ENCODE assay signal across 12 cellular contexts in the genomic region with DNA sequence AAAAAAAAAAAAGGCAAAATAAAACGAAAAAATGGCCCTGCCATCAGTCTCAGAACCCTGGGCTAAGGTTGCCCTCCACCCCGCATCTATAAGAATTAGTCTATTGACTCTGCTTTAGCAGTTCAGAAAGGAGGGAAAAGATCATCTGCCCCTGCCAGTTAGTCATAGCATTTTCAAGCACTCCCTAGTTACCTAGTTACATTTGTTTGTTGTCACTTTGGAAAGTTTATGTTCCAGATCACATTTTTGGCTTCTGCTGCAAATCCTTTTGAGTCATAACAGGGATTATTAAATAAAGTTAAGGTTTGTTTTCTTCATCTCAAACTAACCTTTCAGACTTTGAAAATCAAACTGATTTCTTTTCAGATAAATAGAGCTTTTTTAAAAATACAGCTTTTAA. TPM values are rescaled to one million over a fixed set of nuclear protein-coding genes. Genes with fewer than 3 reads are reported as not detected.
A peak's percentile ranks its signal among the peaks of the same experiment; 100 is the strongest.
DNase-seq lines count a peak whose midpoint lies in the region; ATAC-seq and TF ChIP-seq lines count a peak whose summit lies in the region.
"Had no signal": no experiment of that assay in that cellular context is flagged by ENCODE, and none has a peak within 500 bp of the region (broad histone marks: within the 10 kb centered on the region; RNA-seq: fewer than 3 reads in every experiment).

No MANE protein-coding gene starts in this region.

- dilution Hi-C loops in mammary epithelial cell (cut with HindIII; ENCODE audit: low sequenced_read_pairs), result no loop called here

- H3K9me3 Mint-ChIP-seq in activated CD4-positive, alpha-beta memory T cell treated with anti-CD3 and anti-CD28 coated beads for 36 hours, result no peaks in the 10 kb centered on the region
- H3K9me3 Mint-ChIP-seq in activated CD4-positive, alpha-beta memory T cell treated with anti-CD3 and anti-CD28 coated beads, Interleukin-2, amount 10 ng/mL, durations not matched to agents 7 days and 5 days, result no peaks in the 10 kb centered on the region

- H3K27ac ChIP-seq in mammary epithelial cell (ENCODE audit: insufficient read depth, low read depth, low read length), result peak overlapping the region; percentile 16
- H3K27ac ChIP-seq in upper lobe of right lung, result peak overlapping the region; percentile 8
- H3K27ac ChIP-seq: BLaER1 treated with 17β-estradiol and CSF1 and Interleukin-3, amounts not matched to agents 10 nM and 100 nM had no signal

- no peak overlapping the region for H3K4me3 ChIP-seq in mammary epithelial cell (replicated peaks in 1 of 3; ENCODE audit: insufficient read depth in 1 of 3, low read depth in 2 of 3, low read length in 3 of 3)
- no peak overlapping the region for H3K4me3 ChIP-seq in upper lobe of right lung
- H3K4me3 ChIP-seq: BLaER1 treated with 17β-estradiol and CSF1 and Interleukin-3, amounts not matched to agents 10 nM and 100 nM had no signal

- no peak overlapping the region for H3K4me2 ChIP-seq in mammary epithelial cell (ENCODE audit: insufficient read depth, low read depth, low read length)
- H3K4me2 ChIP-seq: BLaER1 treated with 17β-estradiol and CSF1 and Interleukin-3, amounts not matched to agents 10 nM and 100 nM had no signal

- no peaks in the 10 kb centered on the region for H3K4me1 Mint-ChIP-seq in activated CD4-positive, alpha-beta memory T cell treated with anti-CD3 and anti-CD28 coated beads for 36 hours (ENCODE audit: low read depth)
- H3K4me1 Mint-ChIP-seq in activated CD4-positive, alpha-beta memory T cell treated with anti-CD3 and anti-CD28 coated beads, Interleukin-2, amount 10 ng/mL, durations not matched to agents 7 days and 5 days, result peaks cover 11% of the 10 kb centered on the region

- POLR2A ChIA-PET in activated CD4-positive, alpha-beta memory T cell treated with anti-CD3 and anti-CD28 coated beads for 36 hours (lab: Charles Lee), result interaction anchor here (1.5 kb wide), 1 partner anchor 10 kb away, joined by 5 read pairs; no protein-coding TSS in a partner anchor
- POLR2A ChIA-PET in activated CD4-positive, alpha-beta memory T cell treated with anti-CD3 and anti-CD28 coated beads, Interleukin-2, amount 10 ng/mL, durations not matched to agents 7 days and 5 days (lab: Charles Lee), result interaction anchor here (0.9 kb wide), 1 partner anchor 135 kb away, joined by 3 read pairs; no protein-coding TSS in a partner anchor

- ATAC-seq in left colon, result peak; percentile 15
- ATAC-seq in upper lobe of right lung, result peak; percentile 51

- BruUV-seq in mammary epithelial cell (replicated peaks; lab: Mats Ljungman, UMichigan), result no TSS peak

- H3K4me1 ChIP-seq in mammary epithelial cell (ENCODE audit: insufficient read depth, low read length) (peaks cover 11% of the 10 kb centered on the region), upper lobe of right lung (no peaks in the 10 kb centered on the region)

- H3K27me3 ChIP-seq in mammary epithelial cell (ENCODE audit: insufficient read depth, low read length) (no peaks in the 10 kb centered on the region), upper lobe of right lung (no peaks in the 10 kb centered on the region)
- H3K27me3 ChIP-seq: BLaER1 treated with 17β-estradiol and CSF1 and Interleukin-3, amounts not matched to agents 10 nM and 100 nM had no signal

- H3K36me3 ChIP-seq in mammary epithelial cell (ENCODE audit: insufficient read depth, low read length) (peaks cover 28% of the 10 kb centered on the region), upper lobe of right lung (peaks cover 66% of the 10 kb centered on the region)

- in situ Hi-C loops in mammary epithelial cell (cut with MboI; ENCODE audit: low sequenced_read_pairs in 2 of 2), result no loop called here

- no peak overlapping the region for H3K9ac ChIP-seq in mammary epithelial cell (ENCODE audit: insufficient read depth, low read length)
- H3K9ac ChIP-seq: BLaER1 treated with 17β-estradiol and CSF1 and Interleukin-3, amounts not matched to agents 10 nM and 100 nM had no signal

- no peak overlapping the region for H2AFZ ChIP-seq in mammary epithelial cell (ENCODE audit: low read depth, low read length)

- H3K4me3 Mint-ChIP-seq in activated CD4-positive, alpha-beta memory T cell treated with anti-CD3 and anti-CD28 coated beads for 36 hours, result no peak overlapping the region
- no peak overlapping the region for H3K4me3 Mint-ChIP-seq in activated CD4-positive, alpha-beta memory T cell treated with anti-CD3 and anti-CD28 coated beads, Interleukin-2, amount 10 ng/mL, durations not matched to agents 7 days and 5 days

- H4K20me1 ChIP-seq in mammary epithelial cell (ENCODE audit: insufficient read depth, low read length), result no peaks in the 10 kb centered on the region

- H3K9me3 ChIP-seq in mammary epithelial cell (replicated peaks; ENCODE audit: insufficient read depth, low read length) (no peaks in the 10 kb centered on the region), upper lobe of right lung (no peaks in the 10 kb centered on the region)

- intact Hi-C loops in activated CD4-positive, alpha-beta memory T cell treated with anti-CD3 and anti-CD28 coated beads for 36 hours (cut with micrococcal nuclease), result no loop called here
- intact Hi-C loops in mammary epithelial cell (cut with micrococcal nuclease), result no loop called here
- intact Hi-C loops in left colon (cut with DNase I, micrococcal nuclease), result no loop called here
- intact Hi-C loops in upper lobe of right lung (cut with DNase I), result no loop called here

- DNase-seq in activated CD4-positive, alpha-beta memory T cell treated with anti-CD3 and anti-CD28 coated beads for 36 hours, result no peak
- DNase-seq in activated CD4-positive, alpha-beta memory T cell treated with anti-CD3 and anti-CD28 coated beads, Interleukin-2, amount 10 ng/mL, durations not matched to agents 7 days and 5 days, result no peak
- DNase-seq in mammary epithelial cell, result peak; percentile 65
- no peak for DNase-seq in left colon
- DNase-seq in upper lobe of right lung, result no peak
- no peak for DNase-seq in NCI-H345 treated with DMSO at 0.1 percent for 48 hours (lab: John Stamatoyannopoulos, UW; ENCODE audit: unreplicated experiment)
- no peak for DNase-seq in NCI-H1694 treated with DMSO at 0.1 percent for 48 hours (lab: John Stamatoyannopoulos, UW)
- DNase-seq in NCI-H510A treated with DMSO at 0.1 percent for 48 hours (lab: John Stamatoyannopoulos, UW), result no peak
- DNase-seq: left cardiac atrium, NCI-H2029, T1000 had no signal

- CTCF ChIA-PET in activated CD4-positive, alpha-beta memory T cell treated with anti-CD3 and anti-CD28 coated beads for 36 hours (lab: Charles Lee), result interaction anchor here (0.7 to 2.3 kb wide), 3 partner anchors 12 to 32 kb away, joined by 3 to 15 read pairs (median 3); no protein-coding TSS in a partner anchor
- CTCF ChIA-PET in activated CD4-positive, alpha-beta memory T cell treated with anti-CD3 and anti-CD28 coated beads, Interleukin-2, amount 10 ng/mL, durations not matched to agents 7 days and 5 days (lab: Charles Lee), result no interaction called here
- CTCF ChIA-PET in mammary epithelial cell (lab: Charles Lee; ENCODE audit: low non-redundant PET), result no interaction called here

- no peak for TF ChIP-seq CTCF in mammary epithelial cell (conservative IDR thresholded peaks at IDR 0.05 in 1 of 2, IDR thresholded peaks at IDR 0.05 in 1 of 2; ENCODE audit: extremely low read depth in 1 of 2, insufficient read depth in 1 of 2, low read depth in 1 of 2, low read length in 2 of 2)
- no peak for TF ChIP-seq CTCF in upper lobe of right lung (IDR thresholded peaks at IDR 0.05)

- H3K36me3 Mint-ChIP-seq in activated CD4-positive, alpha-beta memory T cell treated with anti-CD3 and anti-CD28 coated beads for 36 hours, result peaks cover 40% of the 10 kb centered on the region
- H3K36me3 Mint-ChIP-seq in activated CD4-positive, alpha-beta memory T cell treated with anti-CD3 and anti-CD28 coated beads, Interleukin-2, amount 10 ng/mL, durations not matched to agents 7 days and 5 days (ENCODE audit: low read depth), result peaks cover 54% of the 10 kb centered on the region

- H3K27ac Mint-ChIP-seq in activated CD4-positive, alpha-beta memory T cell treated with anti-CD3 and anti-CD28 coated beads for 36 hours, result peak overlapping the region; percentile 46
- no peak overlapping the region for H3K27ac Mint-ChIP-seq in activated CD4-positive, alpha-beta memory T cell treated with anti-CD3 and anti-CD28 coated beads, Interleukin-2, amount 10 ng/mL, durations not matched to agents 7 days and 5 days

- H3K27me3 Mint-ChIP-seq in activated CD4-positive, alpha-beta memory T cell treated with anti-CD3 and anti-CD28 coated beads for 36 hours, result no peaks in the 10 kb centered on the region
- no peaks in the 10 kb centered on the region for H3K27me3 Mint-ChIP-seq in activated CD4-positive, alpha-beta memory T cell treated with anti-CD3 and anti-CD28 coated beads, Interleukin-2, amount 10 ng/mL, durations not matched to agents 7 days and 5 days

- 100% methylated on average over 1 of the region's 2 CpGs for WGBS in mammary epithelial cell (ENCODE audit: low coverage, missing lambda C conversion rate)

- no peaks in the 10 kb centered on the region for H3K79me2 ChIP-seq in mammary epithelial cell (ENCODE audit: insufficient read depth, low read length)

RNA-seq across cellular contexts. Expression of gene AQP7, which starts 52.1 kb away (rescaled TPM):
- under 1 TPM; 0.12 to 0.36 TPM for total RNA-seq in activated CD4-positive, alpha-beta memory T cell treated with anti-CD3 and anti-CD28 coated beads for 36 hours
- total RNA-seq in activated CD4-positive, alpha-beta memory T cell treated with anti-CD3 and anti-CD28 coated beads, Interleukin-2, amount 10 ng/mL, durations not matched to agents 7 days and 5 days, result under 1 TPM; 0.40 to 0.55 TPM
- total RNA-seq in mammary epithelial cell (under 1 TPM in 1 of 2 donors, not detected in 1; 0.56 TPM), left colon (10 to 100 TPM in 1 of 2 donors, 1 to 10 TPM in 1; 8.3 to 21.0 TPM), upper lobe of right lung (2.4 TPM)
- polyA plus RNA-seq in mammary epithelial cell, result not detected
- polyA minus RNA-seq in mammary epithelial cell, result not detected

RNA-seq across cellular contexts. Expression of gene NFX1, which starts 60.0 kb away (rescaled TPM):
- 10 to 100 TPM; 36.5 to 38.6 TPM for total RNA-seq in activated CD4-positive, alpha-beta memory T cell treated with anti-CD3 and anti-CD28 coated beads for 36 hours
- total RNA-seq in activated CD4-positive, alpha-beta memory T cell treated with anti-CD3 and anti-CD28 coated beads, Interleukin-2, amount 10 ng/mL, durations not matched to agents 7 days and 5 days, result 10 to 100 TPM; 37.5 to 37.8 TPM
- total RNA-seq in mammary epithelial cell (10 to 100 TPM; 29.8 to 47.2 TPM), left colon (10 to 100 TPM; 35.2 to 38.3 TPM), upper lobe of right lung (45.0 TPM)
- 23.8 TPM for polyA plus RNA-seq in mammary epithelial cell
- 33.1 TPM for polyA minus RNA-seq in mammary epithelial cell
